Comparison of ENCODE assay signal across 15 cellular contexts in genomic region chr14:39094515-39094914, GRCh38.
"Had no signal": no experiment of that assay in that cellular context is flagged by ENCODE, and none has a peak within 500 bp of the region (broad histone marks: within the 10 kb centered on the region; RNA-seq: fewer than 3 reads in every experiment).

No MANE protein-coding gene starts in this region.

- H3K4me3 Mint-ChIP-seq: effector memory CD8-positive, alpha-beta T cell; T-helper 2 cell treated with Interferon-gamma antibody and Interleukin-4, amounts not matched to agents 5 μg/mL and 100 μg/mL, for 36 hours had no signal

- H3K9me3 Mint-ChIP-seq: activated naive CD4-positive, alpha-beta T cell treated with anti-CD3 and anti-CD28 coated beads, Interleukin-2, amount 50 U/mL, for 72 hours; effector memory CD8-positive, alpha-beta T cell; T-helper 2 cell treated with Interferon-gamma antibody and Interleukin-4, amounts not matched to agents 5 μg/mL and 100 μg/mL, for 36 hours had no signal

- H3K27ac ChIP-seq: body of pancreas, esophagus squamous epithelium, heart right ventricle, left lung, prostate gland, right atrium auricular region, stomach had no signal

- ATAC-seq: body of pancreas; effector memory CD8-positive, alpha-beta T cell; heart right ventricle; left lung had no signal

- H3K27me3 Mint-ChIP-seq: effector memory CD8-positive, alpha-beta T cell had no signal

- H3K36me3 ChIP-seq: prostate gland had no signal

- H3K4me1 ChIP-seq: prostate gland had no signal

- H3K9me3 ChIP-seq: body of pancreas, esophagus squamous epithelium, heart right ventricle, left lung, prostate gland, right atrium auricular region, stomach had no signal

- DNase-seq: activated effector memory CD4-positive, alpha-beta T cell treated with anti-CD3 and anti-CD28 coated beads, Interleukin-2, amount 50 U/mL, for 16 hours; body of pancreas; effector memory CD8-positive, alpha-beta T cell; esophagus squamous epithelium; heart right ventricle; left lung; midbrain; occipital lobe; stimulated activated CD4-positive, alpha-beta T cell treated with anti-CD3 and anti-CD28 coated beads, Interleukin-2, amount 100 ng/mL, for 24 hours; stomach had no signal

- H3K4me3 ChIP-seq: body of pancreas, esophagus squamous epithelium, heart right ventricle, left lung, prostate gland, right atrium auricular region, stomach had no signal

- H3K27ac Mint-ChIP-seq: T-helper 2 cell treated with Interferon-gamma antibody and Interleukin-4, amounts not matched to agents 5 μg/mL and 100 μg/mL, for 36 hours had no signal

- H3K27me3 ChIP-seq: body of pancreas, esophagus squamous epithelium, heart right ventricle, left lung, right atrium auricular region, stomach had no signal

- FAIRE-seq: TTC549 had no signal
